8 cellular contexts compared by ENCODE assay signal in genomic region chr4:185142911-185143595, GRCh38. TPM values are rescaled to one million over a fixed set of nuclear protein-coding genes. Genes with fewer than 3 reads are reported as not detected.
DNase-seq lines count a peak whose midpoint lies in the region; ATAC-seq and FAIRE-seq lines count a peak whose summit lies in the region.

TSS of gene SLC25A4 (plus strand) at chr4:185143266. CDS start at chr4:185143373, 107 bp downstream.

- peak; percentile 86 for FAIRE-seq in GM19239 (lab: Jason Lieb, UNC)

- peak; percentile 66 for DNase-seq in CD1c-positive myeloid dendritic cell (ENCODE audit: extremely low spot score)
- peak; percentile 94 for DNase-seq in GM19239 (ENCODE audit: insufficient read length, low spot score)
- DNase-seq in NOMO-1 (lab: John Stamatoyannopoulos, UW; ENCODE audit: unreplicated experiment in 2 of 2), result peak; percentile 68 to 88
- peak; percentile 45 for DNase-seq in activated CD8-positive, alpha-beta memory T cell treated with anti-CD3 and anti-CD28 coated beads, Interleukin-2, amount 50 U/mL, for 24 hours (ENCODE audit: extremely low read depth)
- DNase-seq in midbrain (lab: John Stamatoyannopoulos, UW), result peak; percentile 89
- peak; percentile 76 to 77 for DNase-seq in stimulated activated CD8-positive, alpha-beta memory T cell treated with anti-CD3 and anti-CD28 coated beads, Interleukin-2, amount 100 ng/mL, for 48 hours (ENCODE audit: low read depth in 2 of 2)

- in situ Hi-C loops in endometrial microvascular endothelial cells (cut with HindIII; ENCODE audit: inconsistent ontology term, low pct_unique_long_range_greater_than_20kb, low sequenced_read_pairs), result no loop called here

- peak; percentile 96 for ATAC-seq in HG03457 (IDR thresholded peaks at IDR 0.05; ENCODE audit: unreplicated experiment)

RNA-seq across cellular contexts. Expression of gene SLC25A4, which starts in this region (rescaled TPM):
- total RNA-seq in endometrial microvascular endothelial cells (ENCODE audit: inconsistent ontology term), result 14.4 TPM

Comparison
In these comparisons a context has a peak if more than half of its experiments do, and no peak if none do; other contexts are left out.
1. Peak in every context shown above with its lines: DNase-seq and ATAC-seq.